In the genomic region with DNA sequence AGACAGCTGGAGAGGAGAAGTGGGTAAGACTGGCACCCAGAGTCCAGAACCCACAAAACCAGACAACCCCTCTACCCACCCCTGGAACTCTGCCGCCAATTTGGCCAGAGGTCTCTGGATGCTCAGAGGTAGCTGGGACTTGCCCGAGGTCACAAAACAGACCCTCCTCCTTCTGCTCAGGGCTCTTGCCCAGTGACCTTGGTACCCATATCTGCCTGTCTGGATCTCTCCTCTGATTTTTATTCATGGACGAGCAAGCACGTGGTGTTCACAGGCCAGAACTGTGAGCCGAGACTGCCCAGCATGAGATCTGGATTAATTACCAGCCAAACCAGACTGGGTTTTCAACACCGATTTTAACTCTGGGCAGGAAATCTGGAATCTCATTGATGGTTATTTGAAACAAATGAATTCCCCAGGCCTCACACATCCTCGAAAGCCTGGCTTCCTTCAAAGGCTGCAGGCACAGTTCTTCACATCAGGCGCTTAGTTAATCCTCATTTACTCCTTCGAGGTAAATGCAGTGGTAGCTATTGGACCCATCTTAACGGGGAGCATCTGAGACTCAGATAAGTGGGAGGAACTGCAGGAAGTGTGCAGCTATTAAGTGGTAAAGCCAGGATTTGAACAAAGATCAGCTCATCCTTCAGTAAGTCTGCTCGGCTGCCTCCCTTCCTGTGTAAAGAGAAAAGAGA, we compare ENCODE assay signal across 15 cellular contexts. TPM values are rescaled to one million over a fixed set of nuclear protein-coding genes. Genes with fewer than 3 reads are reported as not detected.
A peak's percentile ranks its signal among the peaks of the same experiment; 100 is the strongest.
DNase-seq lines count a peak whose midpoint lies in the region; ATAC-seq and TF ChIP-seq lines count a peak whose summit lies in the region.
"Had no signal": no experiment of that assay in that cellular context is flagged by ENCODE, and none has a peak within 500 bp of the region (broad histone marks: within the 10 kb centered on the region; RNA-seq: fewer than 3 reads in every experiment).

No MANE protein-coding gene starts in this region.

- H3F3A ChIP-seq in smooth muscle cell (ENCODE audit: low read depth), result peaks cover 22% of the 10 kb centered on the region

- no peaks in the 10 kb centered on the region for H3K27me3 Mint-ChIP-seq in Calu3 (ENCODE audit: unreplicated experiment)
- peaks cover 4% of the 10 kb centered on the region for H3K27me3 Mint-ChIP-seq in CD8-positive, alpha-beta T cell (ENCODE audit: low read depth)
- H3K27me3 Mint-ChIP-seq: activated naive CD4-positive, alpha-beta T cell treated with anti-CD3 and anti-CD28 coated beads, Interleukin-2, amount 50 U/mL, for 24 hours had no signal

- H3K4me1 ChIP-seq in adrenal gland (replicated peaks in 1 of 2), result peaks cover 29 to 73% of the 10 kb centered on the region in 2 donors
- H3K4me1 ChIP-seq in liver (ENCODE audit: control insufficient read depth in 4 of 4, insufficient read depth in 4 of 4, low read length in 3 of 4), result peaks cover 29 to 92% (median 80%) of the 10 kb centered on the region in 4 donors
- peaks cover 19% of the 10 kb centered on the region for H3K4me1 ChIP-seq in smooth muscle cell (ENCODE audit: low read depth)
- no peaks in the 10 kb centered on the region for H3K4me1 ChIP-seq in CD8-positive, alpha-beta T cell (ENCODE audit: insufficient read depth, low read length)

- H3K27ac ChIP-seq in adrenal gland, result peak overlapping the region in 3 of 5 donors; percentile 51 to 84 (median 57)
- peak overlapping the region; percentile 88 to 93 for H3K27ac ChIP-seq in liver (ENCODE audit: low read depth in 1 of 2, low read length in 2 of 2)
- H3K27ac ChIP-seq in smooth muscle cell (ENCODE audit: low read depth), result peak overlapping the region; percentile 99
- no peak overlapping the region for H3K27ac ChIP-seq in CD8-positive, alpha-beta T cell (ENCODE audit: low read depth, low read length)
- H3K27ac ChIP-seq: HL-60 had no signal

- ATAC-seq in CD8-positive, alpha-beta T cell, result no peak
- ATAC-seq: stimulated activated naive CD8-positive, alpha-beta T cell treated with anti-CD3 and anti-CD28 coated beads, Interleukin-15, Interleukin-2, amounts not matched to agents 100 U/mL and 50 U/mL, for 24 hours; T-helper 17 cell had no signal

- no TSS peak for BruUV-seq in Calu3 (replicated peaks; lab: Mats Ljungman, UMichigan)

- CTCF ChIA-PET in Calu3 (lab: Charles Lee), result no interaction called here
- CTCF ChIA-PET in CD8-positive, alpha-beta T cell (lab: Charles Lee), result interaction anchor here (1.2 to 1.3 kb wide), 2 partner anchors 69 to 72 kb away, joined by 3 to 5 read pairs; no protein-coding TSS in a partner anchor

- no peaks in the 10 kb centered on the region for H3K79me2 ChIP-seq in smooth muscle cell (ENCODE audit: low read depth)

- intact Hi-C loops in adrenal gland (cut with DNase I), result no loop called here
- intact Hi-C loops in Calu3 (cut with micrococcal nuclease; ENCODE audit: unreplicated experiment), result no loop called here
- intact Hi-C loops in CD8-positive, alpha-beta T cell (cut with DNase I, micrococcal nuclease), result no loop called here

- no peaks in the 10 kb centered on the region for H3K9me3 ChIP-seq in adrenal gland (replicated peaks in 1 of 3)
- no peaks in the 10 kb centered on the region for H3K9me3 ChIP-seq in liver (ENCODE audit: control insufficient read depth in 4 of 4, low read length in 3 of 4)
- H3K9me3 ChIP-seq in smooth muscle cell (replicated peaks; ENCODE audit: low read depth), result no peaks in the 10 kb centered on the region
- no peaks in the 10 kb centered on the region for H3K9me3 ChIP-seq in CD8-positive, alpha-beta T cell (ENCODE audit: low read length)

- TF ChIP-seq RAD21 in liver (IDR thresholded peaks at IDR 0.05), result peak; percentile 49 to 50

- H3K27me3 ChIP-seq in adrenal gland, result no peaks in the 10 kb centered on the region
- no peaks in the 10 kb centered on the region for H3K27me3 ChIP-seq in liver (ENCODE audit: control insufficient read depth in 4 of 4, insufficient read depth in 4 of 4, low read length in 3 of 4)
- H3K27me3 ChIP-seq in smooth muscle cell (ENCODE audit: low read depth), result no peaks in the 10 kb centered on the region
- no peaks in the 10 kb centered on the region for H3K27me3 ChIP-seq in CD8-positive, alpha-beta T cell (ENCODE audit: insufficient read depth, low read length)

- 27 to 35% (median 33%) methylated on average over 9 to 11 of the region's 11 CpGs for WGBS in adrenal gland, 4 donors
- 26% methylated on average over 11 of the region's 11 CpGs for WGBS in liver
- 23% methylated on average over 11 of the region's 11 CpGs for WGBS in smooth muscle cell (ENCODE audit: low lambda C conversion rate)

- POLR2A ChIA-PET in CD8-positive, alpha-beta T cell (lab: Charles Lee), result no interaction called here

- H3K36me3 ChIP-seq in adrenal gland (replicated peaks in 1 of 2), result no peaks in the 10 kb centered on the region
- peaks cover 0 to 2% (median 0%) of the 10 kb centered on the region in 4 donors for H3K36me3 ChIP-seq in liver (ENCODE audit: control insufficient read depth in 4 of 4, insufficient read depth in 3 of 4, low read depth in 1 of 4, low read length in 3 of 4)
- no peaks in the 10 kb centered on the region for H3K36me3 ChIP-seq in smooth muscle cell (ENCODE audit: low read depth)
- no peaks in the 10 kb centered on the region for H3K36me3 ChIP-seq in CD8-positive, alpha-beta T cell (ENCODE audit: insufficient read depth, low read length)

- no peak for TF ChIP-seq POLR2A in adrenal gland (IDR thresholded peaks at IDR 0.05)

- H3K9me3 Mint-ChIP-seq in Calu3 (ENCODE audit: low read depth, unreplicated experiment), result no peaks in the 10 kb centered on the region
- H3K9me3 Mint-ChIP-seq in CD8-positive, alpha-beta T cell, result no peaks in the 10 kb centered on the region
- H3K9me3 Mint-ChIP-seq: activated naive CD4-positive, alpha-beta T cell treated with anti-CD3 and anti-CD28 coated beads, Interleukin-2, amount 50 U/mL, for 24 hours had no signal

- no peak overlapping the region for H3K4me3 Mint-ChIP-seq in Calu3 (ENCODE audit: low read depth, unreplicated experiment)
- no peak overlapping the region for H3K4me3 Mint-ChIP-seq in CD8-positive, alpha-beta T cell
- H3K4me3 Mint-ChIP-seq: activated naive CD4-positive, alpha-beta T cell treated with anti-CD3 and anti-CD28 coated beads, Interleukin-2, amount 50 U/mL, for 24 hours; T-helper 17 cell had no signal

- peaks cover 4% of the 10 kb centered on the region for H3K36me3 Mint-ChIP-seq in Calu3 (ENCODE audit: insufficient read depth, unreplicated experiment)
- no peaks in the 10 kb centered on the region for H3K36me3 Mint-ChIP-seq in CD8-positive, alpha-beta T cell
- H3K36me3 Mint-ChIP-seq: activated naive CD4-positive, alpha-beta T cell treated with anti-CD3 and anti-CD28 coated beads, Interleukin-2, amount 50 U/mL, for 24 hours had no signal

- DNase-seq in ELR (ENCODE audit: low read depth) (peak; percentile 39), adrenal gland (peak in 3 of 7 donors; percentile 45 to 52 (median 51)), smooth muscle cell (lab: John Stamatoyannopoulos, UW; ENCODE audit: unreplicated experiment) (no peak), Calu3 (no peak), NCI-H2227 treated with DMSO at 0.1 percent for 48 hours (lab: John Stamatoyannopoulos, UW) (no peak), NCI-H2081 treated with DMSO at 0.1 percent for 48 hours (lab: John Stamatoyannopoulos, UW) (no peak)
- DNase-seq in CD8-positive, alpha-beta T cell, result no peak
- DNase-seq: DND-41; NCI-H2029; RPMI8226; stimulated activated naive CD8-positive, alpha-beta T cell treated with anti-CD3 and anti-CD28 coated beads, Interleukin-15, Interleukin-2, amounts not matched to agents 100 U/mL and 50 U/mL, for 24 hours; T-helper 17 cell had no signal

- TF ChIP-seq CTCF in adrenal gland (IDR thresholded peaks at IDR 0.05) (no peak), liver (IDR thresholded peaks at IDR 0.05; ENCODE audit: low read depth, low read length, missing input control) (no peak), smooth muscle cell (IDR thresholded peaks at IDR 0.05; ENCODE audit: borderline replicate concordance, insufficient read depth, poor library complexity, severe bottlenecking) (no peak), Calu3 (IDR thresholded peaks at IDR 0.05; ENCODE audit: unreplicated experiment) (no peak)
- no peak for TF ChIP-seq CTCF in CD8-positive, alpha-beta T cell (IDR thresholded peaks at IDR 0.05)

- peak overlapping the region; percentile 51 for H3K4me2 ChIP-seq in smooth muscle cell

- no peak overlapping the region for H3K27ac Mint-ChIP-seq in Calu3 (ENCODE audit: unreplicated experiment)
- H3K27ac Mint-ChIP-seq in CD8-positive, alpha-beta T cell, result no peak overlapping the region
- H3K27ac Mint-ChIP-seq: activated naive CD4-positive, alpha-beta T cell treated with anti-CD3 and anti-CD28 coated beads, Interleukin-2, amount 50 U/mL, for 24 hours; T-helper 17 cell had no signal

- H3K4me3 ChIP-seq in adrenal gland (no peak overlapping the region), liver (ENCODE audit: low read depth in 1 of 3, low read length in 3 of 3) (no peak overlapping the region), smooth muscle cell (no peak overlapping the region)
- H3K4me3 ChIP-seq in CD8-positive, alpha-beta T cell (ENCODE audit: low read depth, low read length), result no peak overlapping the region

- H2AFZ ChIP-seq in smooth muscle cell (ENCODE audit: low read depth), result no peak overlapping the region

- H3K4me1 Mint-ChIP-seq in Calu3 (ENCODE audit: low read depth, unreplicated experiment), result no peaks in the 10 kb centered on the region
- no peaks in the 10 kb centered on the region for H3K4me1 Mint-ChIP-seq in CD8-positive, alpha-beta T cell (ENCODE audit: low read depth)
- H3K4me1 Mint-ChIP-seq: activated naive CD4-positive, alpha-beta T cell treated with anti-CD3 and anti-CD28 coated beads, Interleukin-2, amount 50 U/mL, for 24 hours; T-helper 17 cell had no signal

- H4K20me1 ChIP-seq in smooth muscle cell (ENCODE audit: low read depth), result peaks cover 7% of the 10 kb centered on the region

- H3K9ac ChIP-seq in liver (ENCODE audit: low read depth in 1 of 2, low read length in 2 of 2) (peak overlapping the region; percentile 23 to 70), smooth muscle cell (ENCODE audit: low read depth) (peak overlapping the region; percentile 93)

TF ChIP-seq in liver, 16 proteins besides CTCF, POLR2A, EP300 and RAD21 (continues in another document):
- peak; percentile 32 for TF ChIP-seq FOXA2 (IDR thresholded peaks at IDR 0.05)
- TF ChIP-seq EGR1 (IDR thresholded peaks at IDR 0.05; ENCODE audit: low read depth in 2 of 2), result no peak
- no peak for TF ChIP-seq FOXA1 (IDR thresholded peaks at IDR 0.05)

RNA-seq across cellular contexts. Expression of a gene that starts 21.4 kb away (rescaled TPM):
- total RNA-seq in adrenal gland (10 to 100 TPM in 5 of 8 donors, 1 to 10 TPM in 3; 3.0 to 28.2 (median 11.9) TPM), liver (10 to 100 TPM; 13.3 to 20.4 TPM), smooth muscle cell (18.1 and 20.7 TPM in 2 replicates), Calu3 (2022) (20.1 and 21.4 TPM in 2 replicates)
- polyA plus RNA-seq in adrenal gland (10 to 100 TPM in 2 of 3 donors, 1 to 10 TPM in 1; 3.1 to 99.8 (median 15.9) TPM), liver (10 to 100 TPM in 1 of 2 donors, 1 to 10 TPM in 1; 7.0 to 10.7 TPM), smooth muscle cell (19.9 and 33.5 TPM in 2 replicates)
- total RNA-seq in CD8-positive, alpha-beta T cell, result under 1 TPM; 0.35 to 0.36 TPM
